In genomic region chr3:128995737-128996136, GRCh38 we compare ENCODE assay signal across 18 cellular contexts. TPM values are rescaled to one million over a fixed set of nuclear protein-coding genes. Genes with fewer than 3 reads are reported as not detected.
DNase-seq lines count a peak whose midpoint lies in the region; ATAC-seq and TF ChIP-seq lines count a peak whose summit lies in the region.
"Had no signal": no experiment of that assay in that cellular context is flagged by ENCODE, and none has a peak within 500 bp of the region (broad histone marks: within the 10 kb centered on the region; RNA-seq: fewer than 3 reads in every experiment).

No MANE protein-coding gene starts in this region.

- ATAC-seq in aorta (ENCODE audit: low FRiP score), result no peak

- peaks cover 9 to 12% of the 10 kb centered on the region in 2 donors for H3K27me3 Mint-ChIP-seq in CD4-positive, alpha-beta memory T cell
- peaks cover 90% of the 10 kb centered on the region for H3K27me3 Mint-ChIP-seq in endodermal cell (ENCODE audit: insufficient read depth)
- peaks cover 16% of the 10 kb centered on the region for H3K27me3 Mint-ChIP-seq in stimulated activated naive CD8-positive, alpha-beta T cell treated with anti-CD3 and anti-CD28 coated beads, Interleukin-15, Interleukin-2, amounts not matched to agents 100 ng/mL and 50 ng/mL, for 24 hours

- CTCF ChIA-PET in CD4-positive, alpha-beta memory T cell (lab: Charles Lee; ENCODE audit: partially characterized antibody), result interaction anchor here (1.3 to 6.5 kb wide), 6 partner anchors 8 to 250 kb away, joined by 4 to 59 read pairs (median 12); no protein-coding TSS in a partner anchor

- intact Hi-C loops in CD4-positive, alpha-beta memory T cell (cut with micrococcal nuclease), result no loop called here
- intact Hi-C loops in aorta (cut with DNase I), result loop anchor here in 1 of 2 donors (10.0 kb wide), 1 partner anchor 121 kb away; the partner anchor contains the start of gene ACAD9

- no peak overlapping the region for H3K27ac ChIP-seq in CD4-positive, alpha-beta memory T cell (ENCODE audit: low read depth, low read length)
- H3K27ac ChIP-seq in endodermal cell (ENCODE audit: low read depth, low read length) (peak overlapping the region; percentile 52), aorta (ENCODE audit: low read depth in 1 of 2, low read length in 2 of 2) (no peak overlapping the region)
- H3K27ac ChIP-seq: SJSA1 had no signal

- 81% methylated on average over 1 of the region's 1 CpG; no CpG with 5 or more reads in 1 of the 2 experiments for WGBS in endodermal cell (ENCODE audit: insufficient coverage in 1 of 2, insufficient read length in 1 of 2), 2 experiments
- WGBS in aorta, 2 donors, result 94 to 100% methylated on average over 1 of the region's 1 CpG

- no peaks in the 10 kb centered on the region for H3K36me3 ChIP-seq in CD4-positive, alpha-beta memory T cell (ENCODE audit: insufficient read depth, low read length)
- H3K36me3 ChIP-seq in endodermal cell (ENCODE audit: control insufficient read depth, insufficient read depth, low read length) (no peaks in the 10 kb centered on the region), aorta (ENCODE audit: control insufficient read depth in 1 of 2, insufficient read depth in 2 of 2, low read length in 1 of 2) (no peaks in the 10 kb centered on the region)
- H3K36me3 ChIP-seq: SJSA1 had no signal

- DNase-seq in CD4-positive, alpha-beta memory T cell, result no peak
- DNase-seq in SW480 (ENCODE audit: low spot score) (peak; percentile 31), endodermal cell (no peak), NK-92 (lab: John Stamatoyannopoulos, UW; ENCODE audit: unreplicated experiment) (no peak), aorta (no peak)
- no peak for DNase-seq in activated CD8-positive, alpha-beta memory T cell treated with anti-CD3 and anti-CD28 coated beads for 24 hours
- DNase-seq: CD4-positive, CD25-positive, alpha-beta regulatory T cell; DMS79; HCEC 1CT; KBM-7; NCI-H1092 treated with DMSO at 0.1 percent for 48 hours; NCI-H1694; NCI-H510A treated with DMSO at 0.1 percent for 48 hours; NCI-H82 had no signal

- no peaks in the 10 kb centered on the region for H3K9me3 ChIP-seq in CD4-positive, alpha-beta memory T cell (ENCODE audit: control insufficient read depth in 1 of 2, low read length in 2 of 2)
- H3K9me3 ChIP-seq in endodermal cell (ENCODE audit: control insufficient read depth, low read length), result no peaks in the 10 kb centered on the region
- H3K9me3 ChIP-seq in aorta (ENCODE audit: control insufficient read depth, low read length), result no peaks in the 10 kb centered on the region
- H3K9me3 ChIP-seq: SJSA1 had no signal

- no peak for TF ChIP-seq CTCF in endodermal cell (conservative IDR thresholded peaks at IDR 0.05)

- no peak overlapping the region for H3K4me3 ChIP-seq in CD4-positive, alpha-beta memory T cell (ENCODE audit: low read length in 2 of 2)
- H3K4me3 ChIP-seq in endodermal cell (ENCODE audit: low read length), result no peak overlapping the region
- no peak overlapping the region for H3K4me3 ChIP-seq in aorta (ENCODE audit: low read length in 2 of 2)
- H3K4me3 ChIP-seq: SJSA1 had no signal

- H3K27me3 ChIP-seq in CD4-positive, alpha-beta memory T cell (ENCODE audit: insufficient read depth, low read length), result peaks cover 8% of the 10 kb centered on the region
- peaks cover 69% of the 10 kb centered on the region for H3K27me3 ChIP-seq in endodermal cell (ENCODE audit: control insufficient read depth, insufficient read depth, low read length, poor library complexity, severe bottlenecking)
- H3K27me3 ChIP-seq in aorta (ENCODE audit: control insufficient read depth in 1 of 2, insufficient read depth in 2 of 2, low read length in 1 of 2), result no peaks in the 10 kb centered on the region

- peaks cover 14% of the 10 kb centered on the region for H3K4me1 ChIP-seq in CD4-positive, alpha-beta memory T cell (ENCODE audit: insufficient read depth, low read length)
- H3K4me1 ChIP-seq in endodermal cell (ENCODE audit: control insufficient read depth, insufficient read depth, low read length) (peaks cover 13% of the 10 kb centered on the region), aorta (ENCODE audit: control insufficient read depth in 1 of 2, insufficient read depth in 2 of 2, low read length in 2 of 2) (no peaks in the 10 kb centered on the region)

- POLR2A ChIA-PET in CD4-positive, alpha-beta memory T cell (lab: Charles Lee; ENCODE audit: partially characterized antibody), result interaction anchor here (0.9 to 3.0 kb wide), 5 partner anchors 19 to 320 kb away, joined by 3 to 11 read pairs (median 5); a partner anchor contains a TSS

- no peak overlapping the region for H3K9ac ChIP-seq in endodermal cell (ENCODE audit: extremely low read depth, low read length, poor library complexity, severe bottlenecking)

- peak overlapping the region in 4 of 7 donors; percentile 15 to 60 (median 44) for H3K27ac Mint-ChIP-seq in CD4-positive, alpha-beta memory T cell
- no peak overlapping the region for H3K27ac Mint-ChIP-seq in endodermal cell
- peak overlapping the region; percentile 8 for H3K27ac Mint-ChIP-seq in stimulated activated naive CD8-positive, alpha-beta T cell treated with anti-CD3 and anti-CD28 coated beads, Interleukin-15, Interleukin-2, amounts not matched to agents 100 ng/mL and 50 ng/mL, for 24 hours

- no peaks in the 10 kb centered on the region for H3K9me3 Mint-ChIP-seq in CD4-positive, alpha-beta memory T cell
- H3K9me3 Mint-ChIP-seq in endodermal cell, result no peaks in the 10 kb centered on the region
- H3K9me3 Mint-ChIP-seq in stimulated activated naive CD8-positive, alpha-beta T cell treated with anti-CD3 and anti-CD28 coated beads, Interleukin-15, Interleukin-2, amounts not matched to agents 100 ng/mL and 50 ng/mL, for 24 hours, result no peaks in the 10 kb centered on the region

- H3K4me3 Mint-ChIP-seq in CD4-positive, alpha-beta memory T cell, result no peak overlapping the region
- no peak overlapping the region for H3K4me3 Mint-ChIP-seq in endodermal cell
- no peak overlapping the region for H3K4me3 Mint-ChIP-seq in stimulated activated naive CD8-positive, alpha-beta T cell treated with anti-CD3 and anti-CD28 coated beads, Interleukin-15, Interleukin-2, amounts not matched to agents 100 ng/mL and 50 ng/mL, for 24 hours

- peaks cover 8 to 40% (median 18%) of the 10 kb centered on the region in 4 donors for H3K4me1 Mint-ChIP-seq in CD4-positive, alpha-beta memory T cell
- H3K4me1 Mint-ChIP-seq in endodermal cell, result peaks cover 26% of the 10 kb centered on the region
- H3K4me1 Mint-ChIP-seq in stimulated activated naive CD8-positive, alpha-beta T cell treated with anti-CD3 and anti-CD28 coated beads, Interleukin-15, Interleukin-2, amounts not matched to agents 100 ng/mL and 50 ng/mL, for 24 hours (ENCODE audit: low read depth), result peaks cover 35% of the 10 kb centered on the region

- H3K36me3 Mint-ChIP-seq in CD4-positive, alpha-beta memory T cell, result no peaks in the 10 kb centered on the region
- H3K36me3 Mint-ChIP-seq in endodermal cell (ENCODE audit: low read depth), result no peaks in the 10 kb centered on the region
- H3K36me3 Mint-ChIP-seq in stimulated activated naive CD8-positive, alpha-beta T cell treated with anti-CD3 and anti-CD28 coated beads, Interleukin-15, Interleukin-2, amounts not matched to agents 100 ng/mL and 50 ng/mL, for 24 hours (ENCODE audit: low read depth), result no peaks in the 10 kb centered on the region
- H3K36me3 Mint-ChIP-seq: CD4-positive, CD25-positive, alpha-beta regulatory T cell had no signal

RNA-seq across cellular contexts. Expression of gene CFAP92, which starts 1.9 kb away (rescaled TPM):
- under 1 TPM in 1 of 2 experiments, not detected in 1; 0.38 TPM for total RNA-seq in CD4-positive, alpha-beta memory T cell
- polyA plus RNA-seq in CD4-positive, alpha-beta memory T cell, result under 1 TPM in 1 of 2 donors, not detected in 1; 0.47 TPM
- total RNA-seq in endodermal cell, result 1 to 10 TPM; 1.3 to 3.0 TPM
- polyA plus RNA-seq in endodermal cell (2013, experiment 1 of 2), result 11.9 TPM
- polyA plus RNA-seq in endodermal cell (2013, experiment 2 of 2), result 13.2 TPM
- total RNA-seq in aorta, result 1 to 10 TPM in 1 of 2 donors, under 1 TPM in 1; 0.62 to 1.2 TPM
- not detected for polyA plus RNA-seq in aorta
- total RNA-seq: CD4-positive, CD25-positive, alpha-beta regulatory T cell; G401 had no signal

RNA-seq across cellular contexts. Expression of gene EFCC1, which starts 5.4 kb away (rescaled TPM):
- not detected for total RNA-seq in CD4-positive, alpha-beta memory T cell
- polyA plus RNA-seq in CD4-positive, alpha-beta memory T cell, result not detected
- total RNA-seq in endodermal cell, result under 1 TPM; 0.31 to 0.93 TPM
- polyA plus RNA-seq in endodermal cell (2013, experiment 1 of 2), result 26.5 TPM
- 23.8 TPM for polyA plus RNA-seq in endodermal cell (2013, experiment 2 of 2)
- total RNA-seq in aorta, result 1 to 10 TPM; 1.5 to 3.1 TPM
- polyA plus RNA-seq in aorta, result under 1 TPM; 0.13 to 0.50 TPM
- total RNA-seq: G401, M059J had no signal
- polyA plus RNA-seq: CD4-positive, CD25-positive, alpha-beta regulatory T cell had no signal
